ENCODE assay signal across 1 cellular context in the genomic region with DNA sequence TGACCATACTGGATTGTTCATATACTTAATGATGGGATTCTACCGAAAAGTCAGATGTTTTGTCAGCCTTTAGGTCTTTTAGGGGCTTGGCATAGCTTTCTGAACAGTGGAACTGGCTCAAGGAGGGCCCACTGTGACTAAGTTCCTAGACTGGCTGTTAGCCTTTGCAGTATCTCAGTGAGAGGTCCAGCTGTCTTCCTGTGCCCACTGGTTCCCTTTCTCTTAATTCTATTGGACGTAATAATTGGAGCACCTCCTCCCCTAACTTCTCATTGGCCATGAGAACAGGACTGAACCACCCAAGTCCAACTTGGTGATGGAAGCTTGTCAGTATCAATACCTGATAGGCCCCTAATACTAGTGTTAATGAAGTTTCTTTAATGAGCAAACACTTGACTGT.
TF ChIP-seq lines count a peak whose summit lies in the region.

No MANE protein-coding gene starts in this region.

TF ChIP-seq in HepG2, 621 proteins besides CTCF, POLR2A, EP300 and RAD21:
- TF ChIP-seq NFYC (CRISPR knock-in tag; IDR thresholded peaks at IDR 0.05): peak; percentile 49
- no peak for TF ChIP-seq ZNF10 (CRISPR knock-in tag; IDR thresholded peaks at IDR 0.05; ENCODE audit: borderline replicate concordance, low read depth)
- TF ChIP-seq NFYB (CRISPR knock-in tag; IDR thresholded peaks at IDR 0.05): peak; percentile 57
- TF ChIP-seq ZNF709 (CRISPR knock-in tag; IDR thresholded peaks at IDR 0.05): no peak
TF ChIP-seq in HepG2: peak in this region for 2.
